Comparison of ENCODE assay signal across 21 cellular contexts in the genomic region with DNA sequence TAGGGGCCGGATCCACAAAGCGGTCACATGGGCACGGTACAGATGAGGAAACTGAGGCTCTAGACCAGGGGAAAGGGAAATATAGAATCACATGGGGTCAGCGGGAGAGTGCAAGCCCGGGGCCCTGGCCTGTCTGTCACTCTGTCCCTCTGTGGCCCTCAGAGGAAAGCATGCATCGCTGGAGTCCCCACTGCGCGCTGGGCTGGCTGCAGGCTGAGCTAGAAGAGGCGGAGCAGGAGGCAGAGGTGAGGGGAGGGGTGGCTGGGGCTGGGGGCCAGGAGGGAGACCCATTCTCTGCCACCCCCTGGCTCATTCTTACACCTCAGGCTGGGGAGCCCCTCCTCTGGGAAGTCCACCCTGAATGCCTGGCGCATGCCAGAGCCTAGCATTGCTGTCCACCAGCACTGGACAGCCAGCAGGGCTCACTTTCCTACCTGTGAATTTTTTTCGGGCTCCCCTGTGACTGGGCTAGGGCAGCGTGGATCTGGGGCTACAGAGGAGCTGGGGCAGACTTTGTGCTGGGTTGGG. TPM values are rescaled to one million over a fixed set of nuclear protein-coding genes. Genes with fewer than 3 reads are reported as not detected.
"Had no signal": no experiment of that assay in that cellular context is flagged by ENCODE, and none has a peak within 500 bp of the region (broad histone marks: within the 10 kb centered on the region; RNA-seq: fewer than 3 reads in every experiment).

No MANE protein-coding gene starts in this region.

- H3K9me3 ChIP-seq: ascending aorta, heart left ventricle, tibial nerve had no signal

- H3K4me3 Mint-ChIP-seq: activated naive CD4-positive, alpha-beta T cell treated with anti-CD3 and anti-CD28 coated beads, Interleukin-2, amount 10 ng/mL, durations not matched to agents 7 days and 5 days; activated naive CD8-positive, alpha-beta T cell treated with anti-CD3 and anti-CD28 coated beads, Interleukin-2, amount 10 ng/mL, durations not matched to agents 7 days and 5 days; T-helper 1 cell treated with Interleukin-12 subunit alpha and Interleukin-12 subunit beta and Interleukin-4 antibody, amounts not matched to agents 30 μg/mL and 1 μg/mL, for 36 hours had no signal

- H3K27me3 ChIP-seq: ascending aorta, heart left ventricle, tibial nerve had no signal

- H3K27ac Mint-ChIP-seq: activated naive CD4-positive, alpha-beta T cell treated with anti-CD3 and anti-CD28 coated beads, Interleukin-2, amount 10 ng/mL, durations not matched to agents 7 days and 5 days; activated naive CD8-positive, alpha-beta T cell treated with anti-CD3 and anti-CD28 coated beads, Interleukin-2, amount 10 ng/mL, durations not matched to agents 7 days and 5 days; naive thymus-derived CD8-positive, alpha-beta T cell; T-helper 1 cell treated with Interleukin-12 subunit alpha and Interleukin-12 subunit beta and Interleukin-4 antibody, amounts not matched to agents 30 μg/mL and 1 μg/mL, for 36 hours had no signal

- DNase-seq: activated CD4-positive, alpha-beta T cell treated with anti-CD3 and anti-CD28 coated beads for 48 hours; activated CD4-positive, alpha-beta T cell treated with anti-CD3 and anti-CD28 coated beads, Interleukin-2, amount 50 U/mL, for 48 hours; activated CD8-positive, alpha-beta memory T cell treated with anti-CD3 and anti-CD28 coated beads for 24 hours; activated effector memory CD4-positive, alpha-beta T cell treated with anti-CD3 and anti-CD28 coated beads, Interleukin-2, amount 50 U/mL, for 16 hours; activated naive CD4-positive, alpha-beta T cell treated with anti-CD3 and anti-CD28 coated beads, Interleukin-2, amount 10 ng/mL, durations not matched to agents 7 days and 5 days; central memory CD4-positive, alpha-beta T cell; foreskin fibroblast; hypothalamus; midbrain; naive thymus-derived CD8-positive, alpha-beta T cell; occipital lobe; stimulated activated CD4-positive, alpha-beta T cell treated with anti-CD3 and anti-CD28 coated beads, Interleukin-15, amount 100 ng/mL, for 24 hours; stimulated activated naive CD4-positive, alpha-beta T cell treated with Interleukin-2 at 50 U/mL for 16 hours; T1000; WERI-Rb-1 had no signal

- H3K9me3 Mint-ChIP-seq: activated naive CD4-positive, alpha-beta T cell treated with anti-CD3 and anti-CD28 coated beads, Interleukin-2, amount 10 ng/mL, durations not matched to agents 7 days and 5 days; activated naive CD8-positive, alpha-beta T cell treated with anti-CD3 and anti-CD28 coated beads, Interleukin-2, amount 10 ng/mL, durations not matched to agents 7 days and 5 days; naive thymus-derived CD8-positive, alpha-beta T cell; T-helper 1 cell treated with Interleukin-12 subunit alpha and Interleukin-12 subunit beta and Interleukin-4 antibody, amounts not matched to agents 30 μg/mL and 1 μg/mL, for 36 hours had no signal

- H3K36me3 Mint-ChIP-seq: activated naive CD4-positive, alpha-beta T cell treated with anti-CD3 and anti-CD28 coated beads, Interleukin-2, amount 10 ng/mL, durations not matched to agents 7 days and 5 days; activated naive CD8-positive, alpha-beta T cell treated with anti-CD3 and anti-CD28 coated beads, Interleukin-2, amount 10 ng/mL, durations not matched to agents 7 days and 5 days; naive thymus-derived CD8-positive, alpha-beta T cell had no signal

- H3K4me3 ChIP-seq: tibial nerve had no signal

- H3K27ac ChIP-seq: ascending aorta, heart left ventricle, tibial nerve, WERI-Rb-1 had no signal

- H3K36me3 ChIP-seq: ascending aorta, WERI-Rb-1 had no signal

RNA-seq across cellular contexts. Expression of gene MLXIPL, which starts 45.6 kb away (rescaled TPM):
- total RNA-seq: activated naive CD8-positive, alpha-beta T cell treated with anti-CD3 and anti-CD28 coated beads, Interleukin-2, amount 10 ng/mL, durations not matched to agents 7 days and 5 days; naive thymus-derived CD8-positive, alpha-beta T cell; occipital lobe; temporal lobe had no signal
- polyA plus RNA-seq: naive thymus-derived CD8-positive, alpha-beta T cell had no signal
